ENCODE assay signal across 25 cellular contexts in genomic region chr4:155305619-155306018, GRCh38.
DNase-seq lines count a peak whose midpoint lies in the region; ATAC-seq, FAIRE-seq and TF ChIP-seq lines count a peak whose summit lies in the region.
"Had no signal": no experiment of that assay in that cellular context is flagged by ENCODE, and none has a peak within 500 bp of the region (broad histone marks: within the 10 kb centered on the region; RNA-seq: fewer than 3 reads in every experiment).

No MANE protein-coding gene starts in this region.

- H3K9me3 ChIP-seq in GM12878 (replicated peaks; ENCODE audit: control insufficient read depth, insufficient read depth, low read length) = no peaks in the 10 kb centered on the region
- H3K9me3 ChIP-seq: A549; BE2C; BLaER1 treated with 17β-estradiol and CSF1 and Interleukin-3, amounts not matched to agents 10 nM and 100 nM; HAP-1 had no signal

- no peak overlapping the region for H3K4me2 ChIP-seq in GM12878 (ENCODE audit: control insufficient read depth, insufficient read depth)
- H3K4me2 ChIP-seq: A549; BLaER1 treated with 17β-estradiol and CSF1 and Interleukin-3, amounts not matched to agents 10 nM and 100 nM had no signal

- no peak for TF ChIP-seq CTCF in GM12878 (IDR thresholded peaks at IDR 0.05 in 2 of 3, conservative IDR thresholded peaks at IDR 0.05 in 1 of 3; ENCODE audit: control insufficient read depth in 2 of 3, extremely low read depth in 1 of 3, insufficient read depth in 1 of 3, low read depth in 3 of 3, low read length in 3 of 3)
- TF ChIP-seq CTCF in dorsolateral prefrontal cortex (IDR thresholded peaks at IDR 0.05 in 54 of 56, conservative IDR thresholded peaks at IDR 0.05 in 2 of 56; ENCODE audit: low read depth in 1 of 56, partially characterized antibody in 56 of 56) = no peak

- no peak for TF ChIP-seq RAD21 in GM12878 (IDR thresholded peaks at IDR 0.05; ENCODE audit: insufficient read depth, low read depth, low read length)

- H3K4me1 ChIP-seq in GM12878 (ENCODE audit: control insufficient read depth, insufficient read depth, low read length) = no peaks in the 10 kb centered on the region
- H3K4me1 ChIP-seq: A549, BE2C, HAP-1 had no signal

- H3K36me3 ChIP-seq in GM12878 (ENCODE audit: control insufficient read depth in 2 of 2, insufficient read depth in 2 of 2, low read length in 1 of 2) = no peaks in the 10 kb centered on the region
- H3K36me3 ChIP-seq: BE2C; BLaER1 treated with 17β-estradiol and CSF1 and Interleukin-3, amounts not matched to agents 10 nM and 100 nM; HAP-1 had no signal

- SMC1A ChIA-PET in GM12878 (lab: Charles Lee; ENCODE audit: uncharacterized antibody, unreplicated experiment) = no interaction called here

- H3K79me2 ChIP-seq in GM12878 (ENCODE audit: control insufficient read depth, insufficient read depth, low read length) = no peaks in the 10 kb centered on the region

- intact Hi-C loops in GM12878 (cut with micrococcal nuclease; ENCODE audit: unreplicated experiment) (no loop called here), posterior vena cava (cut with DNase I) (no loop called here), dorsolateral prefrontal cortex (cut with DNase I) (no loop called here)

- BruUV-seq in GM12878 (replicated peaks; lab: Mats Ljungman, UMichigan) = no TSS peak

- H3K27ac ChIP-seq in GM12878 (ENCODE audit: control insufficient read depth, insufficient read depth) = no peak overlapping the region
- no peak overlapping the region for H3K27ac ChIP-seq in dorsolateral prefrontal cortex
- H3K27ac ChIP-seq: A549; BLaER1 treated with 17β-estradiol and CSF1 and Interleukin-3, amounts not matched to agents 10 nM and 100 nM had no signal

- POLR2A ChIA-PET in GM12878 (lab: Charles Lee) = no interaction called here

- H2AFZ ChIP-seq in GM12878 (ENCODE audit: control insufficient read depth, low read depth, low read length) = no peak overlapping the region

- H3K4me3 ChIP-seq in GM12878 = no peak overlapping the region
- no peak overlapping the region for H3K4me3 ChIP-seq in dorsolateral prefrontal cortex
- H3K4me3 ChIP-seq: A549; BLaER1 treated with 17β-estradiol and CSF1 and Interleukin-3, amounts not matched to agents 10 nM and 100 nM; HAP-1 had no signal

- no peak for ATAC-seq in GM12878
- ATAC-seq: A549 had no signal

- in situ Hi-C loops in GM12878 (cut with MboI) = no loop called here

- TF ChIP-seq EP300 in GM12878 (IDR thresholded peaks at IDR 0.05; ENCODE audit: borderline replicate concordance in 1 of 2, control insufficient read depth in 1 of 2, low read depth in 2 of 2, low read length in 2 of 2) = no peak

- CTCF ChIA-PET in GM12878 (lab: Yijun Ruan, JAX) = no interaction called here

- H3K9ac ChIP-seq in GM12878 (ENCODE audit: control insufficient read depth, insufficient read depth, low read length) = no peak overlapping the region
- H3K9ac ChIP-seq: BLaER1 treated with 17β-estradiol and CSF1 and Interleukin-3, amounts not matched to agents 10 nM and 100 nM had no signal

- H4K20me1 ChIP-seq in GM12878 (ENCODE audit: control insufficient read depth, insufficient read depth) = no peaks in the 10 kb centered on the region
- H4K20me1 ChIP-seq: BLaER1 treated with 17β-estradiol and CSF1 and Interleukin-3, amounts not matched to agents 10 nM and 100 nM had no signal

- peak; percentile 1 for DNase-seq in NCI-H2227 treated with DMSO at 0.1 percent for 48 hours (lab: John Stamatoyannopoulos, UW)
- DNase-seq in NCI-H2227 (lab: John Stamatoyannopoulos, UW; ENCODE audit: unreplicated experiment) = no peak
- DNase-seq in RPMI7951 (ENCODE audit: low read depth) = peak; percentile 3
- no peak for DNase-seq in GM12878 (ENCODE audit: low read depth, low spot score)
- peak; percentile 38 for DNase-seq in posterior vena cava (ENCODE audit: low spot score)
- DNase-seq in dorsolateral prefrontal cortex = no peak
- DNase-seq in GM12892 (ENCODE audit: insufficient read length) = no peak
- DNase-seq: 8988T; ACHN; AML-193; BE2C; CD4-positive, alpha-beta T cell; CD8-positive, alpha-beta memory T cell; DMS 273 treated with DMSO at 0.1 percent for 48 hours; DMS79; EL; GDM1; GOT3; HFFc6 had no signal

- H3K27me3 ChIP-seq in GM12878 (replicated peaks in 1 of 2; ENCODE audit: control insufficient read depth in 2 of 2, insufficient read depth in 2 of 2, low read length in 1 of 2) (no peaks in the 10 kb centered on the region; a peak in 1 of 4 replicates), dorsolateral prefrontal cortex (no peaks in the 10 kb centered on the region)
- H3K27me3 ChIP-seq: BE2C; BLaER1 treated with 17β-estradiol and CSF1 and Interleukin-3, amounts not matched to agents 10 nM and 100 nM had no signal

- FAIRE-seq in GM12878 (lab: Jason Lieb, UNC) = no peak
- no peak for FAIRE-seq in GM12892 (lab: Jason Lieb, UNC)
- FAIRE-seq: A549, D721Med, GM12891, H54 had no signal

- RAD21 ChIA-PET in GM12878 (lab: Charles Lee; ENCODE audit: unreplicated experiment) = no interaction called here

- 1% methylated on average over 7 of the region's 7 CpGs for WGBS in GM12878 (ENCODE audit: insufficient coverage, insufficient replicate concordance, low lambda C conversion rate, missing lambda C conversion rate)

- TF ChIP-seq POLR2A in GM12878 (IDR thresholded peaks at IDR 0.05; ENCODE audit: low read depth, low read length) = no peak
- no peak for TF ChIP-seq POLR2A in GM12892 (IDR thresholded peaks at IDR 0.05; ENCODE audit: low read depth, low read length)

TF ChIP-seq in GM12878, 131 proteins besides CTCF, POLR2A, EP300 and RAD21:
- TF ChIP-seq PKNOX1 (IDR thresholded peaks at IDR 0.05) = 0 out of 2 replicates have a peak, but pooled peaks have one; percentile 13
- no peak for TF ChIP-seq MTA2 (IDR thresholded peaks at IDR 0.05; ENCODE audit: low read depth)

Comparison
In these comparisons a context has a peak if more than half of its experiments do, and no peak if none do; other contexts are left out.
1. DNase-seq: peak in NCI-H2227 treated with DMSO at 0.1 percent for 48 hours (single experiment), RPMI7951 (single experiment) and posterior vena cava (single experiment); none in NCI-H2227 (single experiment), GM12878 (single experiment), dorsolateral prefrontal cortex (0 of 10) and GM12892 (single experiment).